In the genomic region with DNA sequence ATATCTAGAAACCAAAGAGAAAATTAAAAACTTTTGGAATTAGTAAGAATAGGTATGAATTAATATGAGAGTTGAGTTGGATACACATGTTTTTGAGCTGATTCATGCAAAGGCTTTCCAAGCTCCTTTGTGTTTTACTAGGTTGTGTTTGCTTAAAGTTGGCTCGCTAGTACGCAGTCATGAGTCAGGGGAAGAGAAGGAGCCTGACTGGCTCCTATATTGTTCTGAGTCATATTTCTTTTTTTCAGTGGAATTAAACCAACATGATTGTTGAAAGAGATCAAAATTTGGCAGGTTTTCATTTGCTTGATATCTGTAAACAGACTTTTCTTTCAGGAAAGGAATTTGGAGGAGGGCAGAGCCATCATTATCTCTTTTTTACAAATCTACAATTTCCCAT, we compare ENCODE assay signal across 11 cellular contexts.
A peak's percentile ranks its signal among the peaks of the same experiment; 100 is the strongest.
DNase-seq lines count a peak whose midpoint lies in the region; ATAC-seq and TF ChIP-seq lines count a peak whose summit lies in the region.
"Had no signal": no experiment of that assay in that cellular context is flagged by ENCODE, and none has a peak within 500 bp of the region (broad histone marks: within the 10 kb centered on the region; RNA-seq: fewer than 3 reads in every experiment).

No MANE protein-coding gene starts in this region.

- no peaks in the 10 kb centered on the region for H3K4me1 ChIP-seq in endodermal cell (ENCODE audit: control insufficient read depth, insufficient read depth, low read length)
- no peaks in the 10 kb centered on the region for H3K4me1 ChIP-seq in mesendoderm (ENCODE audit: control insufficient read depth, low read depth, low read length)

- H2AK5ac ChIP-seq in mesendoderm (ENCODE audit: low read length) = no peak overlapping the region

- WGBS in endodermal cell (ENCODE audit: insufficient coverage in 1 of 2, insufficient read length in 1 of 2), 2 experiments = 91 to 100% methylated on average over 1 to 2 of the region's 2 CpGs
- WGBS in mesendoderm (ENCODE audit: extremely low coverage, insufficient coverage, low lambda C conversion rate) = no CpG with 5 or more reads among the region's 2 CpGs

- no peak overlapping the region for H4K8ac ChIP-seq in mesendoderm (ENCODE audit: low read depth, low read length)

- H3K9me3 ChIP-seq in endodermal cell (ENCODE audit: control insufficient read depth, low read length) = peaks cover 9% of the 10 kb centered on the region

- H3K18ac ChIP-seq in mesendoderm (ENCODE audit: low read length) = no peak overlapping the region

- H3K27ac ChIP-seq in endodermal cell (ENCODE audit: low read depth, low read length) = no peak overlapping the region
- H3K27ac ChIP-seq in mesendoderm (ENCODE audit: low read depth, low read length) = no peak overlapping the region

- H3K27ac Mint-ChIP-seq in endodermal cell = peak overlapping the region; percentile 36
- H3K27ac Mint-ChIP-seq: activated naive CD8-positive, alpha-beta T cell treated with anti-CD3 and anti-CD28 coated beads for 36 hours; stimulated activated naive CD8-positive, alpha-beta T cell treated with anti-CD3 and anti-CD28 coated beads, Interleukin-15, Interleukin-2, amounts not matched to agents 100 ng/mL and 50 ng/mL, for 24 hours had no signal

- H3K79me2 ChIP-seq in mesendoderm (ENCODE audit: control insufficient read depth, insufficient read depth, low read length) = no peaks in the 10 kb centered on the region

- no peak overlapping the region for H3K56ac ChIP-seq in mesendoderm (ENCODE audit: low read length)

- no peaks in the 10 kb centered on the region for H3K27me3 Mint-ChIP-seq in endodermal cell (ENCODE audit: insufficient read depth)

- H4K5ac ChIP-seq in mesendoderm (ENCODE audit: low read length) = no peak overlapping the region

- peaks cover 12% of the 10 kb centered on the region for H3K36me3 Mint-ChIP-seq in endodermal cell (ENCODE audit: low read depth)

- no peak overlapping the region for H2BK5ac ChIP-seq in mesendoderm (ENCODE audit: low read length)

- H3K9ac ChIP-seq in endodermal cell (ENCODE audit: extremely low read depth, low read length, poor library complexity, severe bottlenecking) = no peak overlapping the region
- H3K9ac ChIP-seq in mesendoderm (ENCODE audit: low read length) = no peak overlapping the region

- H2BK120ac ChIP-seq in mesendoderm (ENCODE audit: low read depth, low read length) = no peak overlapping the region

- ATAC-seq in HG03521 (IDR thresholded peaks at IDR 0.05; ENCODE audit: unreplicated experiment) (no peak), GM18505 (IDR thresholded peaks at IDR 0.05; ENCODE audit: unreplicated experiment) (no peak)

- H3K4me2 ChIP-seq in mesendoderm (ENCODE audit: low read length) = no peak overlapping the region

- no peak overlapping the region; the same call in 1 of the 2 replicates for H3K4me3 ChIP-seq in AG09309 (ENCODE audit: control insufficient read depth, low read depth, low read length)
- no peak overlapping the region for H3K4me3 ChIP-seq in endodermal cell (ENCODE audit: low read length)
- H3K4me3 ChIP-seq in mesendoderm (ENCODE audit: low read length) = no peak overlapping the region

- peak; percentile 89 for DNase-seq in AG09309 (ENCODE audit: low read depth)
- peak; percentile 95 for DNase-seq in NCI-H226
- DNase-seq in endodermal cell = no peak
- peak; percentile 6 for DNase-seq in mesendoderm
- DNase-seq in NCI-H82 treated with DMSO at 0.1 percent for 48 hours (lab: John Stamatoyannopoulos, UW; ENCODE audit: unreplicated experiment) = no peak
- DNase-seq in NCI-H345 treated with DMSO at 0.1 percent for 48 hours (lab: John Stamatoyannopoulos, UW; ENCODE audit: unreplicated experiment) = no peak
- DNase-seq: activated naive CD8-positive, alpha-beta T cell treated with anti-CD3 and anti-CD28 coated beads for 36 hours; DND-41 had no signal

- H3K4ac ChIP-seq in mesendoderm (ENCODE audit: low read depth, low read length) = no peak overlapping the region

- TF ChIP-seq CTCF in AG09309 (IDR thresholded peaks at IDR 0.05; ENCODE audit: control insufficient read depth, insufficient read depth, low read depth, low read length, missing control alignments) (no peak), endodermal cell (conservative IDR thresholded peaks at IDR 0.05) (no peak)

- TF ChIP-seq POLR2A in GM18505 (IDR thresholded peaks at IDR 0.05; ENCODE audit: borderline replicate concordance, extremely low read depth, insufficient read depth, insufficient read length) = no peak

- H3K27me3 ChIP-seq in endodermal cell (ENCODE audit: control insufficient read depth, insufficient read depth, low read length, poor library complexity, severe bottlenecking) (no peaks in the 10 kb centered on the region), mesendoderm (ENCODE audit: insufficient read depth, low read length, poor library complexity) (no peaks in the 10 kb centered on the region)

- H2BK15ac ChIP-seq in mesendoderm (replicated peaks; ENCODE audit: low read depth) = no peak overlapping the region

- peaks cover 16% of the 10 kb centered on the region for H3K4me1 Mint-ChIP-seq in endodermal cell
- H3K4me1 Mint-ChIP-seq: activated naive CD8-positive, alpha-beta T cell treated with anti-CD3 and anti-CD28 coated beads for 36 hours had no signal

- H3K9me3 Mint-ChIP-seq in endodermal cell = peaks cover 8% of the 10 kb centered on the region
- H3K9me3 Mint-ChIP-seq: stimulated activated naive CD8-positive, alpha-beta T cell treated with anti-CD3 and anti-CD28 coated beads, Interleukin-15, Interleukin-2, amounts not matched to agents 100 ng/mL and 50 ng/mL, for 24 hours had no signal

- H3K23ac ChIP-seq in mesendoderm (ENCODE audit: low read length) = no peak overlapping the region

- peaks cover 4% of the 10 kb centered on the region for H3K79me1 ChIP-seq in mesendoderm (ENCODE audit: low read length)

- peaks cover 13% of the 10 kb centered on the region for H3K36me3 ChIP-seq in endodermal cell (ENCODE audit: control insufficient read depth, insufficient read depth, low read length)
- no peaks in the 10 kb centered on the region for H3K36me3 ChIP-seq in mesendoderm (ENCODE audit: control insufficient read depth, insufficient read depth, low read length)

- H3K4me3 Mint-ChIP-seq in endodermal cell = no peak overlapping the region
- H3K4me3 Mint-ChIP-seq: activated naive CD8-positive, alpha-beta T cell treated with anti-CD3 and anti-CD28 coated beads for 36 hours; stimulated activated naive CD8-positive, alpha-beta T cell treated with anti-CD3 and anti-CD28 coated beads, Interleukin-15, Interleukin-2, amounts not matched to agents 100 ng/mL and 50 ng/mL, for 24 hours had no signal

Comparison
In these comparisons a context has a peak if more than half of its experiments do, and no peak if none do; other contexts are left out.
1. DNase-seq: peak in AG09309 (single experiment), NCI-H226 (single experiment) and mesendoderm (single experiment); none in endodermal cell (single experiment), NCI-H82 treated with DMSO at 0.1 percent for 48 hours (single experiment) and NCI-H345 treated with DMSO at 0.1 percent for 48 hours (single experiment).